ENCODE assay signal across 8 cellular contexts in the genomic region with DNA sequence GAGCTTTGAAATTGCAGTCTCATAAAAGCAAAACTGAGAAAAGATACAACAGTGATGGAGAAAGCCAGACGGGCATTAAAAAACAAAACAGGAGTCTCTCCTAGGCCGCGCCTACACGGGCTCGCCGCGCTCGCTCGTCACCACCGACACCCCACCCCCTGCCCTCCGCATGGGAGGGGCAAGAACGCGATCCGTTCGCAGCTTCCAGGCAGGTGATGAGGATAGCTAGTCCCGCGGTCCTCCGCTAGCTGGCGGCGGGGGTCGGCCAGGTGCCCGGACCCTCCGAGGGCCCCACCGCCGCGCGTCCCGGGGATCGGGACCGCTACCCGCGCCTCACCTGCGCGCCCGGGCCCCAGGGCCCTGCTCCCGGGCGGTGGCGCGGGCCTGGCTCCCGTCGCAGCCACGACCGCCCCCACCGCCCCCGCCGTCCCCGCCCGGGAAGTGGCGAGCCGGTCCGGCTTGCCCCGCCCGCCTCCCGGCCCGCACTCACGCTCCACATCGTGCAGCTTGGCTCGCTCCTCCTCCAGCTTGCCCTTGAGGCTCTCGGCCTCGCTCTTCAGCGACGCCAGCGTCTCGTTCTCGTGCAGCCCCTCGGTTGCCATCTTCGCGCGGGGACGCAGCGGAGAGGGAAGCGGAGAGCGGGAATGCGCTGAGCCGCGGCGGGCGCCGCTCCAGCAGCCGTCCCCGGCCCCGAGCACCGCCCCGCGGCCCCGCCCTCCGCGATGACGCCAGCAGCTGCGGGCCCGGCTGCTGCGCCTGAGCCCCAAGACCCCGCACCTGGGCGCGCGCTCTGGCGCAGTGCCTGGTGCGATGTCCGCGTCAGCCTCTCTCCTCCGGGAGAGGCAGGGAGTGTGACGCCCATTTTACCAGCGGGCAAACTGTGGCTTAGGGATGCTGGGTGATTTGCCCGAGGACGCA. TPM values are rescaled to one million over a fixed set of nuclear protein-coding genes. Genes with fewer than 3 reads are reported as not detected.
DNase-seq lines count a peak whose midpoint lies in the region; ATAC-seq and TF ChIP-seq lines count a peak whose summit lies in the region.

No MANE protein-coding gene starts in this region.

- H3K4me3 ChIP-seq in mucosa of descending colon, result peak overlapping the region; percentile 58

- H3K9me3 ChIP-seq in mucosa of descending colon, result no peaks in the 10 kb centered on the region

- ATAC-seq in GM21360 (IDR thresholded peaks at IDR 0.05; ENCODE audit: unreplicated experiment) (peak; percentile 72), mucosa of descending colon (peak; percentile 90)

- no peaks in the 10 kb centered on the region for H3K4me1 ChIP-seq in mucosa of descending colon (ENCODE audit: low read depth)

- H3K36me3 ChIP-seq in mucosa of descending colon (ENCODE audit: low read depth), result no peaks in the 10 kb centered on the region

- no peak for TF ChIP-seq CTCF in mucosa of descending colon (IDR thresholded peaks at IDR 0.05)

- intact Hi-C loops in mucosa of descending colon (cut with DNase I, micrococcal nuclease), result no loop called here

- DNase-seq in D341Med (ENCODE audit: low spot score) (peak; percentile 96), HS-5 (ENCODE audit: low read depth) (peak; percentile 36), NOMO-1 treated with DMSO at 0.1 percent for 48 hours (lab: John Stamatoyannopoulos, UW; ENCODE audit: unreplicated experiment) (peak; percentile 70), activated T-cell treated with anti-CD3 and anti-CD28 coated beads for 24 hours (ENCODE audit: low read depth) (peak; percentile 82), epidermal melanocyte (ENCODE audit: insufficient read length, low spot score) (peak; percentile 84), mucosa of descending colon (peak; percentile 85 to 92 (median 89))
- peak; percentile 55 to 76 for DNase-seq in stimulated activated CD8-positive, alpha-beta memory T cell treated with anti-CD3 and anti-CD28 coated beads, Interleukin-4, amount 100 ng/mL, for 1 hour (ENCODE audit: low read depth in 2 of 2, low spot score in 1 of 2)

RNA-seq across cellular contexts. Expression of gene GNB5, which starts 11.7 kb away (rescaled TPM):
- total RNA-seq in mucosa of descending colon, result 10 to 100 TPM in 1 of 3 donors, 1 to 10 TPM in 2; 5.5 to 23.0 (median 6.3) TPM

Comparison
In these comparisons a context has a peak if more than half of its experiments do, and no peak if none do; other contexts are left out.
1. Peak in every context shown above with its lines: DNase-seq, ATAC-seq and H3K4me3 ChIP-seq.
2. DNase-seq: peak in every context shown above with its lines; median percentile 96 in D341Med; 89 in mucosa of descending colon; 84 in epidermal melanocyte; 82 in activated T-cell treated with anti-CD3 and anti-CD28 coated beads for 24 hours; 70 in NOMO-1 treated with DMSO at 0.1 percent for 48 hours; 66 in stimulated activated CD8-positive, alpha-beta memory T cell treated with anti-CD3 and anti-CD28 coated beads, Interleukin-4, amount 100 ng/mL, for 1 hour; 36 in HS-5.